10 cellular contexts compared by ENCODE assay signal in genomic region chr3:186268616-186269448, GRCh38.
DNase-seq lines count a peak whose midpoint lies in the region; ATAC-seq, FAIRE-seq and TF ChIP-seq lines count a peak whose summit lies in the region.
"Had no signal": no experiment of that assay in that cellular context is flagged by ENCODE, and none has a peak within 500 bp of the region (broad histone marks: within the 10 kb centered on the region; RNA-seq: fewer than 3 reads in every experiment).

No MANE protein-coding gene starts in this region.

- H3K4me3 ChIP-seq in DND-41 (ENCODE audit: low read depth in 1 of 2, low read length in 2 of 2) (no peak overlapping the region), K562 (no peak overlapping the region), mesenchymal stem cell (ENCODE audit: insufficient read depth in 1 of 2, low read depth in 1 of 2, low read length in 2 of 2) (no peak overlapping the region), tibial artery (no peak overlapping the region)

- TF ChIP-seq CTCF in DND-41 (IDR thresholded peaks at IDR 0.05; ENCODE audit: borderline replicate concordance, extremely low read depth, low read length, poor library complexity, severe bottlenecking): peak; percentile 36
- peak; percentile 51 to 60 (median 54) for TF ChIP-seq CTCF in K562 (IDR thresholded peaks at IDR 0.05 in 2 of 3, conservative IDR thresholded peaks at IDR 0.05 in 1 of 3; ENCODE audit: insufficient read depth in 2 of 3, low read depth in 1 of 3, low read length in 3 of 3)
- no peak for TF ChIP-seq CTCF in tibial artery (IDR thresholded peaks at IDR 0.05)

- no peak for DNase-seq in DND-41
- DNase-seq in K562 (ENCODE audit: extremely low read depth in 1 of 4, low spot score in 3 of 4): peak in 3 of 4 experiments; percentile 16 to 41 (median 33)
- peak; percentile 29 for DNase-seq in mesenchymal stem cell
- no peak for DNase-seq in tibial artery
- no peak for DNase-seq in ureter (ENCODE audit: low spot score)
- DNase-seq: GOT3 had no signal

- peaks cover 4% of the 10 kb centered on the region for H3K27me3 ChIP-seq in DND-41 (ENCODE audit: insufficient read depth, low read length, poor library complexity)
- peaks cover 37 to 68% of the 10 kb centered on the region in 2 experiments for H3K27me3 ChIP-seq in K562 (ENCODE audit: control insufficient read depth in 2 of 2, insufficient read depth in 2 of 2, low read length in 2 of 2)
- peaks cover 35 to 44% of the 10 kb centered on the region in 2 experiments for H3K27me3 ChIP-seq in mesenchymal stem cell (ENCODE audit: control insufficient read depth in 1 of 2, insufficient read depth in 1 of 2, low read length in 2 of 2)
- H3K27me3 ChIP-seq in tibial artery: no peaks in the 10 kb centered on the region

- H2AK5ac ChIP-seq in mesenchymal stem cell (ENCODE audit: low read length, severe bottlenecking): no peak overlapping the region

- H3K14ac ChIP-seq in mesenchymal stem cell (ENCODE audit: low read length in 2 of 2): no peak overlapping the region

- H3K4ac ChIP-seq in mesenchymal stem cell (ENCODE audit: low read depth in 1 of 2, low read length in 2 of 2): no peak overlapping the region

- no peak overlapping the region for H3K23ac ChIP-seq in mesenchymal stem cell (ENCODE audit: low read length in 2 of 2)

- no peak overlapping the region for H4K8ac ChIP-seq in mesenchymal stem cell (ENCODE audit: low read length)

- CTCF ChIA-PET in K562 (lab: Yijun Ruan, JAX; ENCODE audit: low intra/inter-chr PET ratio): interaction anchor here (0.7 to 1.6 kb wide), 2 partner anchors 285 to 607 kb away, joined by 3 to 6 read pairs; no protein-coding TSS in a partner anchor

- H3K79me2 ChIP-seq in DND-41 (ENCODE audit: insufficient read depth, low read length): no peaks in the 10 kb centered on the region
- H3K79me2 ChIP-seq in K562 (ENCODE audit: control insufficient read depth, insufficient read depth, low read length): no peaks in the 10 kb centered on the region

- no peak overlapping the region for H2BK12ac ChIP-seq in mesenchymal stem cell (ENCODE audit: low read length in 2 of 2)

- H3K9me3 ChIP-seq in DND-41 (ENCODE audit: insufficient read depth, low read length, severe bottlenecking): no peaks in the 10 kb centered on the region
- no peaks in the 10 kb centered on the region for H3K9me3 ChIP-seq in K562 (replicated peaks; ENCODE audit: control insufficient read depth, insufficient read depth, low read depth, low read length)
- no peaks in the 10 kb centered on the region for H3K9me3 ChIP-seq in mesenchymal stem cell (ENCODE audit: control insufficient read depth, low read length)
- H3K9me3 ChIP-seq in tibial artery: no peaks in the 10 kb centered on the region

- TF ChIP-seq POLR2A in K562 (conservative IDR thresholded peaks at IDR 0.05): no peak

- H4K20me1 ChIP-seq in DND-41 (ENCODE audit: insufficient read depth, low read length) (0 out of 2 replicates have a peak, but pooled peaks cover 2% of the 10 kb centered on the region), K562 (replicated peaks; ENCODE audit: control insufficient read depth, insufficient read depth, low read length) (no peaks in the 10 kb centered on the region; the same call in 1 of the 2 replicates)

- no peak overlapping the region for H2BK120ac ChIP-seq in mesenchymal stem cell (ENCODE audit: low read depth, low read length)

- H3K36me3 ChIP-seq in DND-41 (ENCODE audit: insufficient read depth, low read length): no peaks in the 10 kb centered on the region
- no peaks in the 10 kb centered on the region for H3K36me3 ChIP-seq in K562 (ENCODE audit: control insufficient read depth, insufficient read depth, low read length)
- no peaks in the 10 kb centered on the region for H3K36me3 ChIP-seq in mesenchymal stem cell (ENCODE audit: control insufficient read depth in 1 of 2, insufficient read depth in 2 of 2, low read depth in 1 of 2, low read length in 2 of 2)
- peaks cover 0 to 23% (median 18%) of the 10 kb centered on the region in 3 donors for H3K36me3 ChIP-seq in tibial artery

- no peak for TF ChIP-seq EP300 in Ishikawa (IDR thresholded peaks at IDR 0.05; ENCODE audit: borderline replicate concordance)
- TF ChIP-seq EP300 in K562 (IDR thresholded peaks at IDR 0.05; ENCODE audit: low read length): no peak

- FAIRE-seq in K562 (lab: Jason Lieb, UNC): peak; percentile 79
- FAIRE-seq: GM12891 had no signal

- H3K27ac ChIP-seq in DND-41 (ENCODE audit: low read length): no peak overlapping the region
- no peak overlapping the region for H3K27ac ChIP-seq in K562 (ENCODE audit: extremely low read depth, low read depth, low read length)
- H3K27ac ChIP-seq in mesenchymal stem cell (ENCODE audit: low read length, poor library complexity, severe bottlenecking): no peak overlapping the region
- H3K27ac ChIP-seq in tibial artery: no peak overlapping the region

- peak; percentile 36; the same call in 1 of the 2 replicates for TF ChIP-seq RAD21 in Ishikawa (IDR thresholded peaks at IDR 0.05; ENCODE audit: low read depth)
- peak in 1 of 2 experiments; percentile 55; a peak in 3 of 4 replicates for TF ChIP-seq RAD21 in K562 (CRISPR knock-in tag; conservative IDR thresholded peaks at IDR 0.05 in 1 of 2, IDR thresholded peaks at IDR 0.05 in 1 of 2)

- H3K4me2 ChIP-seq in DND-41 (ENCODE audit: insufficient read depth, low read length): no peak overlapping the region
- H3K4me2 ChIP-seq in K562 (ENCODE audit: insufficient read depth, low read length): no peak overlapping the region
- H3K4me2 ChIP-seq in mesenchymal stem cell (ENCODE audit: low read length, poor library complexity, severe bottlenecking): no peak overlapping the region

- no peak overlapping the region for H2BK15ac ChIP-seq in mesenchymal stem cell (ENCODE audit: low read depth, poor library complexity, severe bottlenecking)

- WGBS in K562 (ENCODE audit: insufficient coverage, low coverage, missing lambda C conversion rate): 20% methylated on average over 29 of the region's 29 CpGs
- 86% methylated on average over 29 of the region's 29 CpGs for WGBS in mesenchymal stem cell

- in situ Hi-C loops in K562 (cut with MboI): no loop called here

- H3K4me1 ChIP-seq in DND-41 (ENCODE audit: insufficient read depth, low read length) (no peaks in the 10 kb centered on the region), K562 (replicated peaks in 1 of 2; ENCODE audit: control insufficient read depth in 2 of 2, insufficient read depth in 2 of 2, low read length in 2 of 2) (no peaks in the 10 kb centered on the region), mesenchymal stem cell (ENCODE audit: control insufficient read depth, insufficient read depth, low read depth, low read length) (no peaks in the 10 kb centered on the region), tibial artery (no peaks in the 10 kb centered on the region)

- H3K9ac ChIP-seq in DND-41 (ENCODE audit: low read depth, low read length): no peak overlapping the region
- H3K9ac ChIP-seq in K562 (ENCODE audit: insufficient read depth in 1 of 2, low read depth in 2 of 2, low read length in 2 of 2): no peak overlapping the region
- H3K9ac ChIP-seq in mesenchymal stem cell (ENCODE audit: low read length): no peak overlapping the region

- intact Hi-C loops in K562 (cut with micrococcal nuclease): no loop called here
- intact Hi-C loops in tibial artery (cut with DNase I; ENCODE audit: low total_unique reads): no loop called here

- H4K91ac ChIP-seq in mesenchymal stem cell (ENCODE audit: low read length): no peak overlapping the region

- no peak for ATAC-seq in DND-41 (ENCODE audit: insufficient read depth, low read depth)
- peak; percentile 88 for ATAC-seq in K562
- no peak for ATAC-seq in GM19467 (IDR thresholded peaks at IDR 0.05; ENCODE audit: unreplicated experiment)
- no peak for ATAC-seq in HG02884 (IDR thresholded peaks at IDR 0.05; ENCODE audit: unreplicated experiment)

- H2AFZ ChIP-seq in DND-41 (ENCODE audit: low read depth, low read length) (no peak overlapping the region), K562 (ENCODE audit: low read depth, low read length) (no peak overlapping the region), mesenchymal stem cell (ENCODE audit: low read depth, low read length) (no peak overlapping the region)

- H3K79me1 ChIP-seq in mesenchymal stem cell (replicated peaks; ENCODE audit: low read length, poor library complexity, severe bottlenecking): no peaks in the 10 kb centered on the region

- POLR2A ChIA-PET in K562 (lab: Yijun Ruan, JAX): interaction anchor here (0.6 to 1.0 kb wide), 2 partner anchors 23 to 598 kb away, joined by 3 read pairs; no protein-coding TSS in a partner anchor

- BruUV-seq in K562 (replicated peaks; lab: Mats Ljungman, UMichigan): no TSS peak

- no peak overlapping the region for H2BK5ac ChIP-seq in mesenchymal stem cell (ENCODE audit: low read depth, low read length, poor library complexity, severe bottlenecking)

- no peaks in the 10 kb centered on the region for H3K9me1 ChIP-seq in K562 (ENCODE audit: control insufficient read depth, insufficient read depth, low read length)

- H3K18ac ChIP-seq in mesenchymal stem cell (ENCODE audit: low read depth in 1 of 2, low read length in 2 of 2): no peak overlapping the region

TF ChIP-seq in K562, 482 proteins besides CTCF, POLR2A, EP300 and RAD21:
- TF ChIP-seq ZBTB8A (IDR thresholded peaks at IDR 0.05; ENCODE audit: partially characterized antibody): no peak
- no peak for TF ChIP-seq TAF9B (IDR thresholded peaks at IDR 0.05; ENCODE audit: partially characterized antibody)
- TF ChIP-seq SMC3 (conservative IDR thresholded peaks at IDR 0.05; ENCODE audit: insufficient read depth, low read depth, low read length): 0 out of 2 replicates have a peak, but pooled peaks have one; percentile 41

Comparison
In these comparisons a context has a peak if more than half of its experiments do, and no peak if none do; other contexts are left out.
1. DNase-seq: peak in K562 (3 of 4) and mesenchymal stem cell (single experiment); none in DND-41 (single experiment), tibial artery (0 of 2) and ureter (single experiment).
2. CTCF ChIP-seq: peak in DND-41 (single experiment) and K562 (3 of 3); none in tibial artery (0 of 2).